ENCODE assay signal across 22 cellular contexts in genomic region chr3:41649129-41649739, GRCh38.
A peak's percentile ranks its signal among the peaks of the same experiment; 100 is the strongest.
DNase-seq lines count a peak whose midpoint lies in the region; ATAC-seq and TF ChIP-seq lines count a peak whose summit lies in the region.
"Had no signal": no experiment of that assay in that cellular context is flagged by ENCODE, and none has a peak within 500 bp of the region (broad histone marks: within the 10 kb centered on the region; RNA-seq: fewer than 3 reads in every experiment).

No MANE protein-coding gene starts in this region.

- no peak overlapping the region for H3K56ac ChIP-seq in mesendoderm (ENCODE audit: low read length)

- peak in 2 of 3 donors; percentile 16 to 42 for DNase-seq in right cardiac atrium
- DNase-seq in left cardiac atrium, result no peak
- no peak for DNase-seq in mesendoderm
- peak; percentile 23 for DNase-seq in osteoblast (ENCODE audit: insufficient read length, low spot score, missing footprints)
- DNase-seq in aorta, result no peak
- DNase-seq in NCI-H1417 (lab: John Stamatoyannopoulos, UW), result no peak
- no peak for DNase-seq in tibial nerve (ENCODE audit: low spot score in 2 of 2)
- DNase-seq in DMS153 treated with DMSO at 0.1 percent for 48 hours (lab: John Stamatoyannopoulos, UW; ENCODE audit: unreplicated experiment), result no peak
- DNase-seq: 8988T; AML-193; Caco-2; Calu3; CD4-positive, alpha-beta T cell; CD8-positive, alpha-beta T cell; DMS53; DMS79; DND-41; EL; GDM1 had no signal

- H3K79me1 ChIP-seq in mesendoderm (ENCODE audit: low read length), result no peaks in the 10 kb centered on the region

- no peak overlapping the region for H2BK15ac ChIP-seq in mesendoderm (replicated peaks; ENCODE audit: low read depth)

- no peaks in the 10 kb centered on the region for H3K4me1 ChIP-seq in right cardiac atrium (ENCODE audit: control insufficient read depth, insufficient read depth, low read length)
- H3K4me1 ChIP-seq in mesendoderm (ENCODE audit: control insufficient read depth, low read depth, low read length), result no peaks in the 10 kb centered on the region
- no peaks in the 10 kb centered on the region for H3K4me1 ChIP-seq in osteoblast (ENCODE audit: insufficient read depth, low read length)
- H3K4me1 ChIP-seq in aorta (ENCODE audit: control insufficient read depth in 1 of 2, insufficient read depth in 2 of 2, low read length in 2 of 2), result no peaks in the 10 kb centered on the region
- no peaks in the 10 kb centered on the region for H3K4me1 ChIP-seq in tibial nerve
- H3K4me1 ChIP-seq: BLaER1 treated with 17β-estradiol and CSF1 and Interleukin-3, amounts not matched to agents 10 nM and 100 nM; Caco-2 had no signal

- no peak overlapping the region for H3K4me3 ChIP-seq in right cardiac atrium (ENCODE audit: low read length)
- no peak overlapping the region for H3K4me3 ChIP-seq in mesendoderm (ENCODE audit: low read length)
- H3K4me3 ChIP-seq in osteoblast (ENCODE audit: insufficient read depth, low read length), result no peak overlapping the region
- H3K4me3 ChIP-seq in aorta (ENCODE audit: low read length in 2 of 2), result no peak overlapping the region
- H3K4me3 ChIP-seq in tibial nerve, result no peak overlapping the region
- H3K4me3 ChIP-seq: BLaER1 treated with 17β-estradiol and CSF1 and Interleukin-3, amounts not matched to agents 10 nM and 100 nM; GM12878 had no signal

- H3K4ac ChIP-seq in mesendoderm (ENCODE audit: low read depth, low read length), result no peak overlapping the region

- WGBS in right cardiac atrium, result 98% methylated on average over 8 of the region's 8 CpGs
- no CpG with 5 or more reads among the region's 8 CpGs for WGBS in mesendoderm (ENCODE audit: extremely low coverage, insufficient coverage, low lambda C conversion rate)
- WGBS in aorta, 2 donors, result 97 to 98% methylated on average over 8 of the region's 8 CpGs
- 91 to 98% methylated on average over 4 to 7 of the region's 8 CpGs for WGBS in tibial nerve, 2 donors

- H2BK120ac ChIP-seq in mesendoderm (ENCODE audit: low read depth, low read length), result no peak overlapping the region

- H3K36me3 ChIP-seq in mesendoderm (ENCODE audit: control insufficient read depth, insufficient read depth, low read length) (no peaks in the 10 kb centered on the region), osteoblast (ENCODE audit: insufficient read depth, low read length) (no peaks in the 10 kb centered on the region), aorta (ENCODE audit: control insufficient read depth in 1 of 2, insufficient read depth in 2 of 2, low read length in 1 of 2) (no peaks in the 10 kb centered on the region), tibial nerve (no peaks in the 10 kb centered on the region)

- H4K5ac ChIP-seq in mesendoderm (ENCODE audit: low read length), result no peak overlapping the region

- no peak for TF ChIP-seq POLR2A in tibial nerve (IDR thresholded peaks at IDR 0.05)

- H3K23ac ChIP-seq in mesendoderm (ENCODE audit: low read length), result no peak overlapping the region

- H3K79me2 ChIP-seq in mesendoderm (ENCODE audit: control insufficient read depth, insufficient read depth, low read length) (no peaks in the 10 kb centered on the region), osteoblast (ENCODE audit: insufficient read depth, low read length) (no peaks in the 10 kb centered on the region)

- H3K27me3 ChIP-seq in right cardiac atrium (ENCODE audit: control insufficient read depth, insufficient read depth), result no peaks in the 10 kb centered on the region
- no peaks in the 10 kb centered on the region for H3K27me3 ChIP-seq in mesendoderm (ENCODE audit: insufficient read depth, low read length, poor library complexity)
- no peaks in the 10 kb centered on the region for H3K27me3 ChIP-seq in osteoblast (ENCODE audit: insufficient read depth, low read length)
- H3K27me3 ChIP-seq in aorta (ENCODE audit: control insufficient read depth in 1 of 2, insufficient read depth in 2 of 2, low read length in 1 of 2), result no peaks in the 10 kb centered on the region
- H3K27me3 ChIP-seq in tibial nerve, result no peaks in the 10 kb centered on the region
- H3K27me3 ChIP-seq: BLaER1 treated with 17β-estradiol and CSF1 and Interleukin-3, amounts not matched to agents 10 nM and 100 nM had no signal

- ATAC-seq in right cardiac atrium (peak in 1 of 2 donors; percentile 29), left cardiac atrium (no peak), aorta (ENCODE audit: low FRiP score) (peak; percentile 41)
- ATAC-seq: CD8-positive, alpha-beta T cell; GM12878 had no signal

- no peaks in the 10 kb centered on the region for H4K20me1 ChIP-seq in osteoblast (ENCODE audit: insufficient read depth, low read length)
- H4K20me1 ChIP-seq: BLaER1 treated with 17β-estradiol and CSF1 and Interleukin-3, amounts not matched to agents 10 nM and 100 nM had no signal

- H3K9ac ChIP-seq in mesendoderm (ENCODE audit: low read length), result no peak overlapping the region
- H3K9ac ChIP-seq: BLaER1 treated with 17β-estradiol and CSF1 and Interleukin-3, amounts not matched to agents 10 nM and 100 nM had no signal

- H3K18ac ChIP-seq in mesendoderm (ENCODE audit: low read length), result no peak overlapping the region

- H3K4me2 ChIP-seq in mesendoderm (ENCODE audit: low read length) (no peak overlapping the region), osteoblast (ENCODE audit: insufficient read depth, low read length) (no peak overlapping the region)
- H3K4me2 ChIP-seq: BLaER1 treated with 17β-estradiol and CSF1 and Interleukin-3, amounts not matched to agents 10 nM and 100 nM had no signal

- H2AK5ac ChIP-seq in mesendoderm (ENCODE audit: low read length), result no peak overlapping the region

- TF ChIP-seq CTCF in osteoblast (IDR thresholded peaks at IDR 0.05; ENCODE audit: extremely low read depth, low read depth, low read length), result no peak
- no peak for TF ChIP-seq CTCF in tibial nerve (IDR thresholded peaks at IDR 0.05)

- intact Hi-C loops in right cardiac atrium (cut with DNase I) (no loop called here), left cardiac atrium (cut with DNase I) (no loop called here), aorta (cut with DNase I) (no loop called here)

- no peak overlapping the region for H2BK5ac ChIP-seq in mesendoderm (ENCODE audit: low read length)

- H3K9me3 ChIP-seq in right cardiac atrium (ENCODE audit: control insufficient read depth, low read length), result no peaks in the 10 kb centered on the region
- H3K9me3 ChIP-seq in osteoblast (ENCODE audit: low read depth, low read length), result no peaks in the 10 kb centered on the region
- no peaks in the 10 kb centered on the region for H3K9me3 ChIP-seq in aorta (ENCODE audit: control insufficient read depth, low read length)
- H3K9me3 ChIP-seq in tibial nerve, result peaks cover 0 to 10% (median 0%) of the 10 kb centered on the region in 4 donors
- H3K9me3 ChIP-seq: Caco-2 had no signal

- H3K27ac ChIP-seq in right cardiac atrium (ENCODE audit: low read length) (no peak overlapping the region), mesendoderm (ENCODE audit: low read depth, low read length) (peak overlapping the region; percentile 10), osteoblast (ENCODE audit: low read depth, low read length) (no peak overlapping the region), aorta (ENCODE audit: low read depth in 1 of 2, low read length in 2 of 2) (no peak overlapping the region), tibial nerve (no peak overlapping the region)
- H3K27ac ChIP-seq: BLaER1 treated with 17β-estradiol and CSF1 and Interleukin-3, amounts not matched to agents 10 nM and 100 nM; C4-2B had no signal

- no peak for TF ChIP-seq EP300 in tibial nerve (IDR thresholded peaks at IDR 0.05)

- H2AFZ ChIP-seq in osteoblast (ENCODE audit: low read length), result no peak overlapping the region

- H4K8ac ChIP-seq in mesendoderm (ENCODE audit: low read depth, low read length), result no peak overlapping the region

Comparison
In these comparisons a context has a peak if more than half of its experiments do, and no peak if none do; other contexts are left out.
1. DNase-seq: peak in right cardiac atrium (2 of 3) and osteoblast (single experiment); none in left cardiac atrium (single experiment), mesendoderm (single experiment), aorta (0 of 2), NCI-H1417 (0 of 3), tibial nerve (0 of 2) and DMS153 treated with DMSO at 0.1 percent for 48 hours (single experiment).